21 cellular contexts compared by ENCODE assay signal in the genomic region with DNA sequence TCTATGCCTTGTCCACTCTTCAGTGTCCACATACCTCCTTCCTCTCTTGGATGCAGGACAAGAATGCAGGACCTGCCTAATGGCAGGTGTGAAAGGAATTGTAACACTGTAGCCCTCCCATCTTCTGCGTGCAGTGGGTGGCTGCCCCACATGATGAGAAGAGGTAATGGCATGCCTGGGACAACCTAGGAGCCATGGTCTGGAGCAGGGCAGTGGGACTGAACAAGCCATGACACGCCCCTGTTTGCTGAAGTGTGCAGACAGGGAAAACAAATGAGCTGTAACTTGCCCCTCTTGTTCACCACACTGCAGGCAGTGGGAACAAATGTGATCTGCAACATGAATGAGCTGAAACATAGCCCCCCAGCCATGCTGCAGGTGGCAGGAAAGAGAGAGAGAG.
"Had no signal": no experiment of that assay in that cellular context is flagged by ENCODE, and none has a peak within 500 bp of the region (broad histone marks: within the 10 kb centered on the region; RNA-seq: fewer than 3 reads in every experiment).

No MANE protein-coding gene starts in this region.

- H3K9me3 ChIP-seq: esophagus muscularis mucosa, gastrocnemius medialis, left ventricle myocardium inferior, lower lobe of right lung, right atrium auricular region, sigmoid colon, testis, tibial nerve had no signal

- H3K4me1 ChIP-seq: esophagus muscularis mucosa, gastrocnemius medialis, left ventricle myocardium inferior, lower lobe of right lung, right atrium auricular region, sigmoid colon, testis, tibial nerve had no signal

- H3K27ac Mint-ChIP-seq: immature natural killer cell; natural killer cell treated with Interleukin-12 subunit alpha and Interleukin-12 subunit beta and Interleukin-15 and Interleukin-18, amount 100 ng/mL, for 72 hours; stimulated activated naive B cell treated with anti-CD40 and anti-IgM and Interleukin-4, amounts not matched to agents 10 μg/mL and 1 μg/mL and 100 μg/mL, for 72 hours; stimulated activated naive CD8-positive, alpha-beta T cell treated with anti-CD3 and anti-CD28 coated beads, Interleukin-15, amount 100 ng/mL, for 72 hours had no signal

- H3K4me3 ChIP-seq: esophagus muscularis mucosa, gastrocnemius medialis, left ventricle myocardium inferior, lower lobe of right lung, right atrium auricular region, sigmoid colon, skin epidermis, testis, tibial nerve had no signal

- H3K4me1 Mint-ChIP-seq: immature natural killer cell; stimulated activated naive B cell treated with anti-CD40 and anti-IgM and Interleukin-4, amounts not matched to agents 10 μg/mL and 1 μg/mL and 100 μg/mL, for 72 hours; stimulated activated naive CD8-positive, alpha-beta T cell treated with anti-CD3 and anti-CD28 coated beads, Interleukin-15, amount 100 ng/mL, for 72 hours had no signal

- H3K4me3 Mint-ChIP-seq: immature natural killer cell; natural killer cell treated with Interleukin-12 subunit alpha and Interleukin-12 subunit beta and Interleukin-15 and Interleukin-18, amount 100 ng/mL, for 72 hours; stimulated activated naive B cell treated with anti-CD40 and anti-IgM and Interleukin-4, amounts not matched to agents 10 μg/mL and 1 μg/mL and 100 μg/mL, for 72 hours; stimulated activated naive CD8-positive, alpha-beta T cell treated with anti-CD3 and anti-CD28 coated beads, Interleukin-15, amount 100 ng/mL, for 72 hours had no signal

- H3K36me3 Mint-ChIP-seq: immature natural killer cell; natural killer cell treated with Interleukin-12 subunit alpha and Interleukin-12 subunit beta and Interleukin-15 and Interleukin-18, amount 100 ng/mL, for 72 hours; stimulated activated naive B cell treated with anti-CD40 and anti-IgM and Interleukin-4, amounts not matched to agents 10 μg/mL and 1 μg/mL and 100 μg/mL, for 72 hours had no signal

- ATAC-seq: gastrocnemius medialis; lower lobe of right lung; natural killer cell treated with Interleukin-12 subunit alpha and Interleukin-12 subunit beta and Interleukin-15 and Interleukin-18, amount 100 ng/mL, for 72 hours; stimulated activated naive B cell treated with anti-CD40 and anti-IgM and Interleukin-4, amounts not matched to agents 10 μg/mL and 1 μg/mL and 100 μg/mL, for 72 hours; stimulated activated naive CD8-positive, alpha-beta T cell treated with anti-CD3 and anti-CD28 coated beads, Interleukin-15, amount 100 ng/mL, for 72 hours had no signal

- H3K27ac ChIP-seq: epithelial cell of prostate, esophagus muscularis mucosa, gastrocnemius medialis, left ventricle myocardium inferior, lower lobe of right lung, right atrium auricular region, sigmoid colon, skin epidermis, testis, tibial nerve had no signal

- H3K36me3 ChIP-seq: esophagus muscularis mucosa, gastrocnemius medialis, left ventricle myocardium inferior, lower lobe of right lung, right atrium auricular region, sigmoid colon had no signal

- DNase-seq: effector memory CD4-positive, alpha-beta T cell; gastrocnemius medialis; immature natural killer cell; kidney; left cardiac atrium; left ventricle myocardium inferior; lower lobe of right lung; mesenchymal stem cell; midbrain; sigmoid colon; stimulated activated CD4-positive, alpha-beta T cell treated with anti-CD3 and anti-CD28 coated beads, Interleukin-2, amount 100 ng/mL, for 24 hours; stimulated activated CD4-positive, alpha-beta T cell treated with anti-CD3 and anti-CD28 coated beads, Interleukin-4, amount 100 ng/mL, for 4 hours; stimulated activated naive B cell treated with anti-CD40 and anti-IgM and Interleukin-4, amounts not matched to agents 10 μg/mL and 1 μg/mL and 100 μg/mL, for 72 hours; stimulated activated naive CD8-positive, alpha-beta T cell treated with anti-CD3 and anti-CD28 coated beads, Interleukin-15, amount 100 ng/mL, for 72 hours; testis had no signal

- H3K27me3 ChIP-seq: esophagus muscularis mucosa, gastrocnemius medialis, right atrium auricular region, sigmoid colon, testis, tibial nerve had no signal

- H3K27me3 Mint-ChIP-seq: natural killer cell treated with Interleukin-12 subunit alpha and Interleukin-12 subunit beta and Interleukin-15 and Interleukin-18, amount 100 ng/mL, for 72 hours; stimulated activated naive B cell treated with anti-CD40 and anti-IgM and Interleukin-4, amounts not matched to agents 10 μg/mL and 1 μg/mL and 100 μg/mL, for 72 hours; stimulated activated naive CD8-positive, alpha-beta T cell treated with anti-CD3 and anti-CD28 coated beads, Interleukin-15, amount 100 ng/mL, for 72 hours had no signal
